ENCODE assay signal across 13 cellular contexts in the genomic region with DNA sequence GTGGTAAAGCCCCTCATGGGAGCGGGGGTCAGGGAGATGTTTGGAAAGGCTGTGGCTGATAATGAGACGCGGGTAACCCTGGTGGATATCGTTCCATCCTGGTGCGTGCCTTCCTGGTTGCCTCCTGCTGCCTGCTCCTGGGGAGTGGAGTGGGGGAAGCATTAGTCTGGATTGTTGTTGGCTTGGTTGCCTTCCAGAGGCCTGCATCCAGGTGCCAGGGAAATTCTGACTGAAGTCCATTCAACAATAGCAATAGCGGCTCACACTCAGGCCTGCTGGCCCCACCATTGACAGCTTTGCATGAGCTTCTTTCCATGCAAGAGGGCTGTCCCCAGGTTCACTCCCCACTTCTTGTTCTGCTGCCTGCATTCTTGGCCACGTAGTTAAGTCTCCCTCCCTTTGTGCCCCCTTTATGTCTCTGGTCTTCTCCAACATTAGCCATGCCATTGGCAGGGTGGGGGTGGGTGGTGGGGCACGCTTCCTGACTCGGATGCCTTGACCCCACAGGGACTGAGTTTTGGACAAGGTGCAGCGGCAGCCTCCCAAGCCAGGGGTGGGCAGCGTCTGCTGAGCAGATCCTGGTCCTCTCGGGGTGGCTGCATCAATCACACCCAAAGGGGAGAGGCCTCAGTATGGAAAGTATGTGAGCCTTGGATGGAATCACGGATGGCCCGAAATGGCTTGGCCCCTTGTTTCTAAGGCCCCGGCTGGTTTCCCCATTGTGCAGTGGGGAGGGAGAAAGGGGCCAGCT.
"Had no signal": no experiment of that assay in that cellular context is flagged by ENCODE, and none has a peak within 500 bp of the region (broad histone marks: within the 10 kb centered on the region; RNA-seq: fewer than 3 reads in every experiment).

No MANE protein-coding gene starts in this region.

- H3K4me3 ChIP-seq: breast epithelium, lower lobe of right lung, prostate gland had no signal

- H3K9me3 ChIP-seq: prostate gland had no signal

- DNase-seq: activated B cell treated with CpG ODN at 0.5 μM for 24 hours; activated CD4-positive, alpha-beta T cell treated with anti-CD3 and anti-CD28 coated beads for 48 hours; activated CD8-positive, alpha-beta memory T cell treated with anti-CD3 and anti-CD28 coated beads for 24 hours; activated naive CD4-positive, alpha-beta T cell; activated naive CD8-positive, alpha-beta T cell treated with anti-CD3 and anti-CD28 coated beads, Interleukin-2, amount 10 ng/mL, durations not matched to agents 7 days and 5 days; hypothalamus; lower lobe of right lung; nephron progenitor cell; stimulated activated CD4-positive, alpha-beta T cell treated with anti-CD3 and anti-CD28 coated beads, Interleukin-2, amount 100 ng/mL, for 48 hours had no signal

- H3K27me3 ChIP-seq: breast epithelium had no signal

- ATAC-seq: esophagus mucosa; lower lobe of right lung; stimulated activated memory B cell treated with anti-CD40 and anti-IgM and Interleukin-4, amounts not matched to agents 10 μg/mL and 1 μg/mL and 100 μg/mL, for 72 hours had no signal

- H3K4me1 ChIP-seq: breast epithelium, prostate gland had no signal

- H3K36me3 ChIP-seq: breast epithelium, lower lobe of right lung, prostate gland had no signal

- H3K27ac ChIP-seq: breast epithelium, lower lobe of right lung, prostate gland had no signal
